In the genomic region with DNA sequence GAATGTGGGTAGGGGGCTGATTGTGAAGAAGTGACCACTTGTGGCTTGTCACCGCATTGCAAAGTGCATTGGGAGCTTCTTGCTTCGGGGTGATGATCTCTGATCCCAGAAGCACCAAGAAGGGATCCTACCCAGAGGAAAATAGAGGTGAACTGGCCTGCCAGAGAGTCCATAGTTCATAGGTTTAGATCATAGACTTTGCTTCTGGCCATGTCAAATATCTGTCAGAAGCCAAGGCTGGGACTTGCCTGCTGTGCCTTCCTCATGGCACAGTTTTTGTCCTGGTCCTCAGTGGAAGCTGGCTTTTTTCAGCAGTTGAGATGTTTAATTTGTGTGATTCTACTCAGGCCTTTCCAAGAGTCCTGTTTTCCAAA, we compare ENCODE assay signal across 1 cellular context.
TF ChIP-seq lines count a peak whose summit lies in the region.

No MANE protein-coding gene starts in this region.

TF ChIP-seq in endothelial cell of umbilical vein, 7 proteins besides CTCF, POLR2A, EP300 and RAD21:
- TF ChIP-seq FOS (IDR thresholded peaks at IDR 0.05; ENCODE audit: borderline replicate concordance, insufficient read depth, low read length) (no peak), MYC (IDR thresholded peaks at IDR 0.05; ENCODE audit: low read depth, low read length) (no peak), POLR2AphosphoS5 (IDR thresholded peaks at IDR 0.05; ENCODE audit: insufficient read depth, low read depth, low read length) (no peak), GATA2 (IDR thresholded peaks at IDR 0.05; ENCODE audit: insufficient read depth, insufficient read length, low read depth, low read length) (no peak), EZH2 (IDR thresholded peaks at IDR 0.05; ENCODE audit: borderline replicate concordance, low read depth, low read length, severe bottlenecking) (no peak), JUN (IDR thresholded peaks at IDR 0.05; ENCODE audit: borderline replicate concordance, insufficient read depth, insufficient read length, low read depth) (no peak)
- TF ChIP-seq, protein P1, sequence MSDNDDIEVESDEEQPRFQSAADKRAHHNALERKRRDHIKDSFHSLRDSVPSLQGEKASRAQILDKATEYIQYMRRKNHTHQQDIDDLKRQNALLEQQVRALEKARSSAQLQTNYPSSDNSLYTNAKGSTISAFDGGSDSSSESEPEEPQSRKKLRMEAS (IDR thresholded peaks at IDR 0.05; ENCODE audit: insufficient read depth, insufficient read length): no peak
TF ChIP-seq in endothelial cell of umbilical vein: peak in this region for 0.
